6 cellular contexts compared by ENCODE assay signal in the genomic region with DNA sequence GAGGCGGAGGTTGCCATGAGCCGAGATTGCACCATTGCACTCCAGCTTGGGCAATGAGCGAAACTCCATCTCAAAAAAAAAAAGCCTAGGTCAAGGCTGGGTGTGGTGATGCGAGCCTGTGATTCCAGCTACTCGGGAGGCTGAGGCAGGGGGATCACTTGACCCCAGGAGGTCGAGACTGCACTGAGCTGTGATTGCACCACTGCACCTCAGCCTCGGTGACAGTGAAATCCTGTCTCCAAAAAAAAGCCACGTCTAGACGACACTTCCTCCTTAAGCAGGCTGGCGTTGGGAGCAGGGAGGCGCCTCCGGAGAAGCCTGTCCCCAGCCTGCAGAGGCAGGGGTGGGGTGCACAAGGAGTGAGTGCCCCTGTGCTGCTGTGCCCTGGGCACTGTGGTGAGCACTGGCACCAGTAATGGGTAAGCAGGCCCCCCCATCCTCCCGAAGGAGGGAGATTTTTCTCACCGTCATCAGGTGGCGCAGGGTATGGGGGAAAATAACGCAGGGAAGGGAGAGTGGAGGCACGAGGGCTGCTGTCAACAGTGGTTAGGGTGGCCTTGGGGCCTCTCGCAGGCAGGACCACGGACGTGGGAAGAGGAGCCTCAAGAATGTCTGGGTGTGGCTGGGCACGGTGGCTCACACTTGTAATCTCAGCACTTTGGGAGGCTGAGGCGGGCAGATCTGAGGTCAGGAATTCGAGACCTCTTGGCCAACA. TPM values are rescaled to one million over a fixed set of nuclear protein-coding genes. Genes with fewer than 3 reads are reported as not detected.
DNase-seq lines count a peak whose midpoint lies in the region; ATAC-seq and TF ChIP-seq lines count a peak whose summit lies in the region.

No MANE protein-coding gene starts in this region.

- H3K36me3 Mint-ChIP-seq in naive B cell: peaks cover under 1 to 7% of the 10 kb centered on the region in 2 donors

- peak overlapping the region; percentile 18; the same call in 1 of the 2 replicates for H3K27ac ChIP-seq in WERI-Rb-1

- no peak for TF ChIP-seq CTCF in WERI-Rb-1 (IDR thresholded peaks at IDR 0.05; ENCODE audit: low read depth, low read length)

- ATAC-seq in naive B cell (ENCODE audit: low read depth in 2 of 2): peak; percentile 15 to 19
- ATAC-seq in HG02610 (IDR thresholded peaks at IDR 0.05; ENCODE audit: unreplicated experiment): no peak

- TF ChIP-seq POLR2A in GM18526 (IDR thresholded peaks at IDR 0.05; ENCODE audit: extremely low read depth, insufficient read length): peak; percentile 16

- peak overlapping the region; percentile 16 to 80 (median 64) for H3K4me3 Mint-ChIP-seq in naive B cell

- peaks cover 29 to 38% (median 36%) of the 10 kb centered on the region in 3 donors for H3K4me1 Mint-ChIP-seq in naive B cell

- peak overlapping the region; percentile 33 to 95 (median 90) for H3K27ac Mint-ChIP-seq in naive B cell

- no peaks in the 10 kb centered on the region for H3K27me3 ChIP-seq in WERI-Rb-1 (ENCODE audit: insufficient read depth, low read depth, severe bottlenecking)

- H3K36me3 ChIP-seq in WERI-Rb-1: peaks cover 75% of the 10 kb centered on the region

- no peak for DNase-seq in WERI-Rb-1
- DNase-seq in naive B cell: no peak
- no peak for DNase-seq in OCI-M2 (lab: John Stamatoyannopoulos, UW; ENCODE audit: unreplicated experiment)
- no peak for DNase-seq in putamen (ENCODE audit: low spot score)

- H3K4me3 ChIP-seq in WERI-Rb-1 (ENCODE audit: low read depth, low read length): no peak overlapping the region

- no peaks in the 10 kb centered on the region for H3K9me3 ChIP-seq in WERI-Rb-1 (ENCODE audit: severe bottlenecking)

- no peaks in the 10 kb centered on the region for H3K9me3 Mint-ChIP-seq in naive B cell

- no peaks in the 10 kb centered on the region for H3K27me3 Mint-ChIP-seq in naive B cell

RNA-seq across cellular contexts. Expression of a gene that starts 0.7 kb away (rescaled TPM):
- 1 to 10 TPM in 3 of 6 donors, under 1 TPM in 3; 0.69 to 1.2 (median 0.92) TPM for polyA plus RNA-seq in naive B cell (ENCODE audit: low read depth in 6 of 6)

RNA-seq across cellular contexts. Expression of a gene that starts 6.0 kb away (rescaled TPM):
- 10 to 100 TPM in 5 of 6 donors, 1 to 10 TPM in 1; 7.8 to 30.7 (median 15.1) TPM for polyA plus RNA-seq in naive B cell (ENCODE audit: low read depth in 6 of 6)

RNA-seq across cellular contexts. Expression of a gene that starts 7.5 kb away (rescaled TPM):
- 100 to 1,000 TPM; 141 to 177 (median 159) TPM for polyA plus RNA-seq in naive B cell (ENCODE audit: low read depth in 6 of 6)

RNA-seq across cellular contexts. Expression of a gene that starts 9.7 kb away (rescaled TPM):
- polyA plus RNA-seq in naive B cell (ENCODE audit: low read depth in 6 of 6): 1 to 10 TPM in 1 of 6 donors, under 1 TPM in 3, not detected in 2; 0.39 to 1.1 (median 0.65) TPM

RNA-seq across cellular contexts. Expression of a gene that starts 26.1 kb away (rescaled TPM):
- 10 to 100 TPM; 14.7 to 37.0 (median 23.8) TPM for polyA plus RNA-seq in naive B cell (ENCODE audit: low read depth in 6 of 6)
